16 cellular contexts compared by ENCODE assay signal in the genomic region with DNA sequence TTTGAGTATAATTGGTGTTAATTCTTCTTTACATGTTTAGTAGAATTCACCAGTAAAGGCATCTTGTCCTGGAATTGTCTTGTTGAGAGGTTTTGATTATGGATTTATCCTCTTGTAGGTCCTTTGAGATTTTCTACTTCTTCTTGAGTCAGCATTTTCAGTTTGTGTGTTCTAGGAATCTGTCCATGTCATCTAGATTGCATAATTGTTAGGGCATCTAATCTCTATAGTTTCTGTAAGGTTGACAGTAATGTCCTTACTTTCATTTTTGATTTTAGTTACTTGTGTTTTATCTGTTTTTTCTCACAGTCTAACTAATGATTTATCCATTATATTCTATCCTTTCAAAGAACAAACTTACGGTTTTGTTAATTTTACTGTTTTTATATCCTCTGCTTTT.
DNase-seq lines count a peak whose midpoint lies in the region; ATAC-seq and TF ChIP-seq lines count a peak whose summit lies in the region.
"Had no signal": no experiment of that assay in that cellular context is flagged by ENCODE, and none has a peak within 500 bp of the region (broad histone marks: within the 10 kb centered on the region; RNA-seq: fewer than 3 reads in every experiment).

No MANE protein-coding gene starts in this region.

- H3K9me3 Mint-ChIP-seq in CD8-positive, alpha-beta memory T cell: peaks cover 0 to 14% (median 0%) of the 10 kb centered on the region in 5 donors
- no peaks in the 10 kb centered on the region for H3K9me3 Mint-ChIP-seq in dendritic cell treated with granulocyte-macrophage colony-stimulating factor and Interleukin-4, amounts not matched to agents 40 ng/mL and 50 ng/mL, for 4 days

- intact Hi-C loops in IMR-90 (cut with micrococcal nuclease) (no loop called here), psoas muscle (cut with DNase I) (no loop called here)
- intact Hi-C loops in dendritic cell treated with granulocyte-macrophage colony-stimulating factor and Interleukin-4, amounts not matched to agents 40 ng/mL and 50 ng/mL, for 4 days (cut with micrococcal nuclease): loop anchor here (5.0 kb wide), 1 partner anchor 36 kb away; no protein-coding TSS in a partner anchor

- no peaks in the 10 kb centered on the region for H3K79me1 ChIP-seq in IMR-90 (ENCODE audit: low read depth in 1 of 2, low read length in 2 of 2)

- in situ Hi-C loops in IMR-90 (cut with MboI; ENCODE audit: low sequenced_read_pairs): no loop called here

- no peak overlapping the region for H2BK120ac ChIP-seq in IMR-90 (ENCODE audit: low read depth, low read length)

- no CpG with 5 or more reads among the region's 1 CpG for WGBS in IMR-90 (ENCODE audit: extremely low coverage in 2 of 2, insufficient read length in 1 of 2), 2 experiments
- 79 to 93% (median 86%) methylated on average over 1 of the region's 1 CpG for WGBS in psoas muscle, 3 donors

- POLR2A ChIA-PET in CD8-positive, alpha-beta memory T cell (lab: Charles Lee): no interaction called here
- POLR2A ChIA-PET in IMR-90 (lab: Charles Lee; ENCODE audit: unreplicated experiment): no interaction called here

- H3K18ac ChIP-seq in IMR-90 (ENCODE audit: low read depth, low read length): no peak overlapping the region

- H3K36me3 ChIP-seq in CD8-positive, alpha-beta memory T cell (ENCODE audit: insufficient read depth, low read length): no peaks in the 10 kb centered on the region
- H3K36me3 ChIP-seq in IMR-90 (ENCODE audit: control insufficient read depth, insufficient read depth, low read length) (no peaks in the 10 kb centered on the region), psoas muscle (ENCODE audit: insufficient read depth in 1 of 2, low read depth in 1 of 2) (no peaks in the 10 kb centered on the region)
- H3K36me3 ChIP-seq: cardiac muscle cell, SJSA1, tibial nerve had no signal

- H3K4ac ChIP-seq in IMR-90 (ENCODE audit: low read depth, low read length): no peak overlapping the region

- peak overlapping the region; percentile 1 for H3K4me3 ChIP-seq in CD8-positive, alpha-beta memory T cell (ENCODE audit: low read length)
- no peak overlapping the region for H3K4me3 ChIP-seq in IMR-90 (ENCODE audit: insufficient read depth, low read depth, low read length)
- no peak overlapping the region for H3K4me3 ChIP-seq in psoas muscle
- H3K4me3 ChIP-seq: cardiac muscle cell, SJSA1, tibial nerve had no signal

- H4K20me1 ChIP-seq in IMR-90 (ENCODE audit: insufficient read depth, low read length): no peaks in the 10 kb centered on the region

- H4K91ac ChIP-seq in IMR-90 (ENCODE audit: insufficient read depth, low read depth, low read length): no peak overlapping the region

- no peak overlapping the region for H3K23ac ChIP-seq in IMR-90 (ENCODE audit: low read depth, low read length)

- peak overlapping the region; percentile 28 to 86 (median 80) for H3K27ac Mint-ChIP-seq in CD8-positive, alpha-beta memory T cell
- peak overlapping the region; percentile 57 for H3K27ac Mint-ChIP-seq in dendritic cell treated with granulocyte-macrophage colony-stimulating factor and Interleukin-4, amounts not matched to agents 40 ng/mL and 50 ng/mL, for 4 days

- no peak overlapping the region for H3K4me2 ChIP-seq in IMR-90 (ENCODE audit: low read depth, low read length)

- H3K4me1 ChIP-seq in CD8-positive, alpha-beta memory T cell (ENCODE audit: insufficient read depth, low read length): peaks cover 7% of the 10 kb centered on the region
- H3K4me1 ChIP-seq in IMR-90 (ENCODE audit: control insufficient read depth, insufficient read depth, low read length) (no peaks in the 10 kb centered on the region), psoas muscle (no peaks in the 10 kb centered on the region)
- H3K4me1 ChIP-seq: SJSA1, tibial nerve had no signal

- no peaks in the 10 kb centered on the region for H3K9me1 ChIP-seq in IMR-90 (ENCODE audit: insufficient read depth, low read length)

- no peak overlapping the region for H2BK15ac ChIP-seq in IMR-90 (ENCODE audit: low read depth, low read length)

- H3K36me3 Mint-ChIP-seq in CD8-positive, alpha-beta memory T cell: peaks cover 0 to 4% (median 0%) of the 10 kb centered on the region in 3 donors
- no peaks in the 10 kb centered on the region for H3K36me3 Mint-ChIP-seq in dendritic cell treated with granulocyte-macrophage colony-stimulating factor and Interleukin-4, amounts not matched to agents 40 ng/mL and 50 ng/mL, for 4 days (ENCODE audit: low read depth)

- TF ChIP-seq RAD21 in IMR-90 (IDR thresholded peaks at IDR 0.05; ENCODE audit: low read length): no peak

- H3K4me1 Mint-ChIP-seq in CD8-positive, alpha-beta memory T cell: peaks cover 32 to 61% (median 50%) of the 10 kb centered on the region in 3 donors
- peaks cover 20% of the 10 kb centered on the region for H3K4me1 Mint-ChIP-seq in dendritic cell treated with granulocyte-macrophage colony-stimulating factor and Interleukin-4, amounts not matched to agents 40 ng/mL and 50 ng/mL, for 4 days (ENCODE audit: low read depth)

- dilution Hi-C loops in IMR-90 (cut with HindIII; ENCODE audit: low sequenced_read_pairs, unreplicated experiment): no loop called here

- H2AK5ac ChIP-seq in IMR-90 (ENCODE audit: low read depth, low read length): no peak overlapping the region

- no peak overlapping the region for H3K9ac ChIP-seq in IMR-90 (ENCODE audit: low read depth, low read length)

- no peak overlapping the region for H4K8ac ChIP-seq in IMR-90 (ENCODE audit: low read depth in 2 of 2, low read length in 2 of 2)

- CTCF ChIA-PET in CD8-positive, alpha-beta memory T cell (lab: Charles Lee): no interaction called here
- CTCF ChIA-PET in IMR-90 (lab: Yijun Ruan, JAX): no interaction called here

- BruUV-seq in IMR-90 (replicated peaks; lab: Mats Ljungman, UMichigan): no TSS peak

- no peak overlapping the region for H2AK9ac ChIP-seq in IMR-90 (replicated peaks; ENCODE audit: low read depth, low read length, poor library complexity)

- no peaks in the 10 kb centered on the region for H3K27me3 Mint-ChIP-seq in CD8-positive, alpha-beta memory T cell
- H3K27me3 Mint-ChIP-seq in dendritic cell treated with granulocyte-macrophage colony-stimulating factor and Interleukin-4, amounts not matched to agents 40 ng/mL and 50 ng/mL, for 4 days: peaks cover 3% of the 10 kb centered on the region

- no peaks in the 10 kb centered on the region for H3K27me3 ChIP-seq in CD8-positive, alpha-beta memory T cell (ENCODE audit: insufficient read depth, low read length, poor library complexity, severe bottlenecking)
- no peaks in the 10 kb centered on the region for H3K27me3 ChIP-seq in IMR-90 (ENCODE audit: control insufficient read depth, insufficient read depth, low read length)
- no peaks in the 10 kb centered on the region for H3K27me3 ChIP-seq in psoas muscle (ENCODE audit: insufficient read depth in 3 of 3, low read length in 2 of 3)
- H3K27me3 ChIP-seq: cardiac muscle cell, SJSA1, tibial nerve had no signal

- H3K14ac ChIP-seq in IMR-90 (replicated peaks; ENCODE audit: low read depth, low read length): no peak overlapping the region

- TF ChIP-seq CTCF in IMR-90 (conservative IDR thresholded peaks at IDR 0.05; ENCODE audit: low read depth, low read length): no peak
- no peak for TF ChIP-seq CTCF in psoas muscle (IDR thresholded peaks at IDR 0.05)

- no peak for TF ChIP-seq POLR2A in IMR-90 (IDR thresholded peaks at IDR 0.05; ENCODE audit: low read depth, low read length)

- no peaks in the 10 kb centered on the region for H3K9me3 ChIP-seq in CD8-positive, alpha-beta memory T cell (ENCODE audit: low read length)
- H3K9me3 ChIP-seq in IMR-90 (ENCODE audit: control insufficient read depth, insufficient read depth, low read length): no peaks in the 10 kb centered on the region
- H3K9me3 ChIP-seq in psoas muscle: no peaks in the 10 kb centered on the region
- H3K9me3 ChIP-seq: SJSA1, tibial nerve had no signal

- no peak overlapping the region for H2BK5ac ChIP-seq in IMR-90 (ENCODE audit: low read depth, low read length, poor library complexity, severe bottlenecking)

- DNase-seq in CD8-positive, alpha-beta memory T cell: no peak
- DNase-seq in IMR-90: no peak
- DNase-seq in NCI-H187 treated with DMSO at 0.1 percent for 48 hours (lab: John Stamatoyannopoulos, UW): no peak
- DNase-seq in psoas muscle: no peak
- DNase-seq in mesenteric fat pad (ENCODE audit: low spot score): no peak
- DNase-seq: Calu3; KG1; NCI-H446; stimulated activated CD4-positive, alpha-beta T cell treated with anti-CD3 and anti-CD28 coated beads, Interleukin-4, amount 100 ng/mL, for 1 hour had no signal

- no peak overlapping the region for H3K27ac ChIP-seq in CD8-positive, alpha-beta memory T cell (ENCODE audit: low read depth, low read length)
- H3K27ac ChIP-seq in IMR-90 (ENCODE audit: insufficient read depth, low read length) (no peak overlapping the region), psoas muscle (no peak overlapping the region)
- H3K27ac ChIP-seq: cardiac muscle cell, SJSA1, tibial nerve had no signal

- H3K4me3 Mint-ChIP-seq in CD8-positive, alpha-beta memory T cell: peak overlapping the region; percentile 49 to 85 (median 75)
- peak overlapping the region; percentile 36 for H3K4me3 Mint-ChIP-seq in dendritic cell treated with granulocyte-macrophage colony-stimulating factor and Interleukin-4, amounts not matched to agents 40 ng/mL and 50 ng/mL, for 4 days

- no peak overlapping the region for H2AFZ ChIP-seq in IMR-90 (replicated peaks; ENCODE audit: low read length, poor library complexity)

- H4K5ac ChIP-seq in IMR-90 (ENCODE audit: low read depth, low read length): no peak overlapping the region

- H2BK20ac ChIP-seq in IMR-90 (ENCODE audit: low read depth, low read length): no peak overlapping the region

- ATAC-seq in GM19395 (IDR thresholded peaks at IDR 0.05; ENCODE audit: unreplicated experiment) (peak; percentile 57), IMR-90 (ENCODE audit: low read depth) (no peak), psoas muscle (no peak), GM19455 (IDR thresholded peaks at IDR 0.05; ENCODE audit: unreplicated experiment) (no peak)
- ATAC-seq: left lobe of liver had no signal

- H3K56ac ChIP-seq in IMR-90 (ENCODE audit: extremely low read depth, insufficient read depth, low read length): no peak overlapping the region

TF ChIP-seq in IMR-90, 13 proteins besides CTCF, POLR2A, EP300 and RAD21:
- peak; percentile 84 for TF ChIP-seq MAFK (IDR thresholded peaks at IDR 0.05; ENCODE audit: low read depth, low read length)
- TF ChIP-seq CEBPB (IDR thresholded peaks at IDR 0.05; ENCODE audit: low read depth, low read length): peak; percentile 49
- TF ChIP-seq BHLHE40 (IDR thresholded peaks at IDR 0.05; ENCODE audit: low read depth, low read length): no peak
